In genomic region chr12:51393676-51394545, GRCh38 we compare ENCODE assay signal across 8 cellular contexts. TPM values are rescaled to one million over a fixed set of nuclear protein-coding genes. Genes with fewer than 3 reads are reported as not detected.
DNase-seq lines count a peak whose midpoint lies in the region; ATAC-seq, FAIRE-seq and TF ChIP-seq lines count a peak whose summit lies in the region.

No MANE protein-coding gene starts in this region.

- peak overlapping the region; percentile 55 for H3K4me3 Mint-ChIP-seq in T-helper 17 cell

- intact Hi-C loops in GM12878 (cut with micrococcal nuclease; ENCODE audit: unreplicated experiment), result no loop called here

- H3K9me3 ChIP-seq in T-helper 17 cell (ENCODE audit: control insufficient read depth, low read length, poor library complexity, severe bottlenecking) (no peaks in the 10 kb centered on the region), GM12878 (replicated peaks; ENCODE audit: control insufficient read depth, insufficient read depth, low read length) (no peaks in the 10 kb centered on the region), SJCRH30 (replicated peaks) (no peaks in the 10 kb centered on the region), MG63 (no peaks in the 10 kb centered on the region)

- in situ Hi-C loops in GM12878 (cut with MboI), result no loop called here

- peaks cover 47% of the 10 kb centered on the region for H3K4me1 Mint-ChIP-seq in T-helper 17 cell

- no peak overlapping the region; the same call in none of the 2 replicates for H3K9ac ChIP-seq in GM12878 (ENCODE audit: control insufficient read depth, insufficient read depth, low read length)

- peak; percentile 34 for ATAC-seq in T-helper 17 cell
- ATAC-seq in GM12878, result no peak
- ATAC-seq in HG03442 (IDR thresholded peaks at IDR 0.05; ENCODE audit: unreplicated experiment), result no peak

- BruUV-seq in GM12878 (replicated peaks; lab: Mats Ljungman, UMichigan), result no TSS peak

- no peak for TF ChIP-seq POLR2A in GM12878 (IDR thresholded peaks at IDR 0.05; ENCODE audit: low read depth, low read length)

- POLR2A ChIA-PET in GM12878 (lab: Charles Lee), result interaction anchor here (0.8 to 0.9 kb wide), 2 partner anchors 10 to 25 kb away, joined by 3 to 7 read pairs; no protein-coding TSS in a partner anchor

- no peak for TF ChIP-seq EP300 in GM12878 (IDR thresholded peaks at IDR 0.05; ENCODE audit: borderline replicate concordance in 1 of 2, control insufficient read depth in 1 of 2, low read depth in 2 of 2, low read length in 2 of 2)

- H3K4me3 ChIP-seq in GM12878 (peak overlapping the region; percentile 65; the same call in 1 of the 2 replicates), SJCRH30 (no peak overlapping the region), MG63 (no peak overlapping the region)

- H3K27me3 ChIP-seq in GM12878 (replicated peaks in 1 of 2; ENCODE audit: control insufficient read depth in 2 of 2, insufficient read depth in 2 of 2, low read length in 1 of 2) (no peaks in the 10 kb centered on the region), SJCRH30 (peaks cover 24% of the 10 kb centered on the region), MG63 (no peaks in the 10 kb centered on the region)

- DNase-seq in GM03348 (ENCODE audit: low spot score) (peak; percentile 86), T-helper 17 cell (peak in 1 of 3 donors; percentile 27), GM12878 (ENCODE audit: low read depth, low spot score) (no peak), non-pigmented ciliary epithelial cell (ENCODE audit: low read depth) (peak; percentile 80), midbrain (lab: John Stamatoyannopoulos, UW) (no peak), SJCRH30 (no peak), MG63 (no peak)

- peak overlapping the region; percentile 85 for H3K27ac Mint-ChIP-seq in T-helper 17 cell

- TF ChIP-seq RAD21 in GM12878 (IDR thresholded peaks at IDR 0.05; ENCODE audit: insufficient read depth, low read depth, low read length), result no peak

- SMC1A ChIA-PET in GM12878 (lab: Charles Lee; ENCODE audit: uncharacterized antibody, unreplicated experiment), result interaction anchor here (1.1 to 4.0 kb wide), 6 partner anchors 8 to 138 kb away, joined by 3 to 16 read pairs (median 4); no protein-coding TSS in a partner anchor

- RAD21 ChIA-PET in GM12878 (lab: Charles Lee; ENCODE audit: unreplicated experiment), result no interaction called here

- CTCF ChIA-PET in GM12878 (lab: Yijun Ruan, JAX), result interaction anchor here (1.0 to 1.4 kb wide), 2 partner anchors 25 to 26 kb away, joined by 3 to 5 read pairs; no protein-coding TSS in a partner anchor

- no peaks in the 10 kb centered on the region for H3K27me3 Mint-ChIP-seq in T-helper 17 cell

- no peak overlapping the region for H2AFZ ChIP-seq in GM12878 (ENCODE audit: control insufficient read depth, low read depth, low read length)

- peak overlapping the region; percentile 91 for H3K4me2 ChIP-seq in GM12878 (ENCODE audit: control insufficient read depth, insufficient read depth)

- no peak for FAIRE-seq in GM12878 (lab: Jason Lieb, UNC)

- H3K36me3 Mint-ChIP-seq in T-helper 17 cell (ENCODE audit: low read depth), result no peaks in the 10 kb centered on the region

- H3K27ac ChIP-seq in GM12878 (ENCODE audit: control insufficient read depth, insufficient read depth) (peak overlapping the region; percentile 88), SJCRH30 (no peak overlapping the region)

- no peaks in the 10 kb centered on the region for H4K20me1 ChIP-seq in GM12878 (ENCODE audit: control insufficient read depth, insufficient read depth)

- H3K36me3 ChIP-seq in GM12878 (ENCODE audit: control insufficient read depth in 2 of 2, insufficient read depth in 2 of 2, low read length in 1 of 2), result no peaks in the 10 kb centered on the region
- no peaks in the 10 kb centered on the region for H3K36me3 ChIP-seq in SJCRH30
- no peaks in the 10 kb centered on the region for H3K36me3 ChIP-seq in MG63

- 12% methylated on average over 14 of the region's 14 CpGs for WGBS in GM12878 (ENCODE audit: insufficient coverage, insufficient replicate concordance, low lambda C conversion rate, missing lambda C conversion rate)

- peaks cover 29% of the 10 kb centered on the region for H3K79me2 ChIP-seq in GM12878 (ENCODE audit: control insufficient read depth, insufficient read depth, low read length)

- no peak for TF ChIP-seq CTCF in GM12878 (IDR thresholded peaks at IDR 0.05 in 2 of 3, conservative IDR thresholded peaks at IDR 0.05 in 1 of 3; ENCODE audit: control insufficient read depth in 2 of 3, extremely low read depth in 1 of 3, insufficient read depth in 1 of 3, low read depth in 3 of 3, low read length in 3 of 3)

- H3K4me1 ChIP-seq in GM12878 (ENCODE audit: control insufficient read depth, insufficient read depth, low read length), result peaks cover 39% of the 10 kb centered on the region
- H3K4me1 ChIP-seq in SJCRH30, result no peaks in the 10 kb centered on the region

TF ChIP-seq in GM12878, 131 proteins besides CTCF, POLR2A, EP300 and RAD21:
- no peak for TF ChIP-seq EZH2 (IDR thresholded peaks at IDR 0.05; ENCODE audit: borderline replicate concordance, control insufficient read depth, low read depth, low read length)
TF ChIP-seq in GM12878: peak in this region for 0.

RNA-seq across cellular contexts. Expression of gene GALNT6, which starts 2.7 kb away (rescaled TPM):
- total RNA-seq in T-helper 17 cell (10 to 100 TPM in 1 of 2 donors, 1 to 10 TPM in 1; 7.0 to 12.6 TPM), GM12878 (2014; rRNA removed) (34.6 and 37.2 TPM in 2 replicates), GM12878 (2014; rRNA removed; fragmentation: Illumina TruSeq; extraction: Trizol) (21.7 and 25.5 TPM in 2 replicates), GM12878 (2021) (31.5 and 40.4 TPM in 2 replicates)
- total RNA-seq in GM12878 (2013; cell fraction: nucleolus; rRNA removed), result 77.3 and 94.1 TPM in 2 replicates
- polyA plus RNA-seq in GM12878 (2011; ENCODE audit: low read depth), result 7.5 TPM
- polyA plus RNA-seq in GM12878 (2011; rRNA removed) (8.3 and 16.2 TPM in 2 replicates), GM12878 (2014; fragmentation: Illumina TruSeq; extraction: Trizol) (26.2 and 26.3 TPM in 2 replicates), GM12878 (2014; fragmentation: Nextera tagmentation; extraction: Ambion mirVana) (10 to 100 TPM in 1 of 2 experiments, 1 to 10 TPM in 1; 6.6 to 11.4 TPM), GM12878 (2014; rRNA removed) (18.6 and 28.0 TPM in 2 replicates), GM12878 (2016; fragmentation: Nextera tagmentation; extraction: Ambion mirVana) (10 to 100 TPM; 18.2 to 21.8 TPM)
- 17.2 and 19.6 TPM in 2 replicates for polyA plus RNA-seq in GM12878 (2011; cell fraction: cytosol; rRNA removed)
- 13.5 and 21.7 TPM in 2 replicates for polyA plus RNA-seq in GM12878 (2011; cell fraction: nucleus; rRNA removed)
- 11.7 and 13.3 TPM in 2 replicates for polyA plus RNA-seq in GM12878 (2012)
- 18.1 and 26.0 TPM in 2 replicates for polyA minus RNA-seq in GM12878 (2011; rRNA and poly(A)+ RNA removed)
- 3.6 and 5.0 TPM in 2 replicates for polyA minus RNA-seq in GM12878 (2011; cell fraction: cytosol; rRNA and poly(A)+ RNA removed)
- polyA minus RNA-seq in GM12878 (2011; cell fraction: nucleus; rRNA and poly(A)+ RNA removed), result 15.0 and 28.4 TPM in 2 replicates
- total RNA-seq in SJCRH30 (2014; rRNA removed; shearing (Covaris generic)), result 0.08 and 0.10 TPM in 2 replicates
- not detected in 2 replicates for total RNA-seq in MG63 (2014; rRNA removed; shearing (Covaris generic); ENCODE audit: low replicate concordance)

RNA-seq across cellular contexts. Expression of gene SLC4A8, which starts 30.7 kb away (rescaled TPM):
- 1 to 10 TPM in 1 of 2 donors, under 1 TPM in 1; 0.83 to 1.6 TPM for total RNA-seq in T-helper 17 cell
- 17.9 and 20.2 TPM in 2 replicates for total RNA-seq in GM12878 (2013; cell fraction: nucleolus; rRNA removed)
- 4.4 and 5.3 TPM in 2 replicates for total RNA-seq in GM12878 (2014; rRNA removed)
- total RNA-seq in GM12878 (2014; rRNA removed; fragmentation: Illumina TruSeq; extraction: Trizol), result 3.8 and 4.5 TPM in 2 replicates
- total RNA-seq in GM12878 (2021), result 7.7 and 10.7 TPM in 2 replicates
- polyA plus RNA-seq in GM12878 (2011; ENCODE audit: low read depth), result 1.5 TPM
- polyA plus RNA-seq in GM12878 (2011; rRNA removed), result 2.7 and 2.9 TPM in 2 replicates
- 2.2 and 2.9 TPM in 2 replicates for polyA plus RNA-seq in GM12878 (2011; cell fraction: cytosol; rRNA removed)
- polyA plus RNA-seq in GM12878 (2011; cell fraction: nucleus; rRNA removed), result 2.2 and 4.6 TPM in 2 replicates
- polyA plus RNA-seq in GM12878 (2012), result 1.8 and 3.2 TPM in 2 replicates
- polyA plus RNA-seq in GM12878 (2014; fragmentation: Illumina TruSeq; extraction: Trizol), result 4.1 and 6.3 TPM in 2 replicates
- 1 to 10 TPM; 1.4 to 2.0 TPM for polyA plus RNA-seq in GM12878 (2014; fragmentation: Nextera tagmentation; extraction: Ambion mirVana)
- 5.6 and 6.3 TPM in 2 replicates for polyA plus RNA-seq in GM12878 (2014; rRNA removed)
- 1 to 10 TPM; 2.7 to 3.4 TPM for polyA plus RNA-seq in GM12878 (2016; fragmentation: Nextera tagmentation; extraction: Ambion mirVana)
- polyA minus RNA-seq in GM12878 (2011; rRNA and poly(A)+ RNA removed), result 2.9 and 4.4 TPM in 2 replicates
- 0.52 and 0.94 TPM in 2 replicates for polyA minus RNA-seq in GM12878 (2011; cell fraction: cytosol; rRNA and poly(A)+ RNA removed)
- 1.8 and 3.6 TPM in 2 replicates for polyA minus RNA-seq in GM12878 (2011; cell fraction: nucleus; rRNA and poly(A)+ RNA removed)
- under 0.01 and 0.08 TPM in 2 replicates for total RNA-seq in SJCRH30 (2014; rRNA removed; shearing (Covaris generic))
- total RNA-seq in MG63 (2014; rRNA removed; shearing (Covaris generic); ENCODE audit: low replicate concordance), result 0.89 and 0.96 TPM in 2 replicates

RNA-seq across cellular contexts. Expression of gene CELA1, which starts 47.4 kb away (rescaled TPM):
- under 1 TPM in 1 of 2 donors, not detected in 1; 0.50 TPM for total RNA-seq in T-helper 17 cell
- not detected in 2 replicates for total RNA-seq in GM12878 (2013; cell fraction: nucleolus; rRNA removed)
- total RNA-seq in GM12878 (2014; rRNA removed), result not detected in 2 replicates
- not detected in 2 replicates for total RNA-seq in GM12878 (2014; rRNA removed; fragmentation: Illumina TruSeq; extraction: Trizol)
- not detected in 2 replicates for total RNA-seq in GM12878 (2021)
- not detected for polyA plus RNA-seq in GM12878 (2011; ENCODE audit: low read depth)
- not detected in 2 replicates for polyA plus RNA-seq in GM12878 (2011; rRNA removed)
- not detected in 2 replicates for polyA plus RNA-seq in GM12878 (2011; cell fraction: cytosol; rRNA removed)
- not detected in 2 replicates for polyA plus RNA-seq in GM12878 (2011; cell fraction: nucleus; rRNA removed)
- not detected in 2 replicates for polyA plus RNA-seq in GM12878 (2012)
- not detected in 2 replicates for polyA plus RNA-seq in GM12878 (2014; fragmentation: Illumina TruSeq; extraction: Trizol)
- not detected for polyA plus RNA-seq in GM12878 (2014; fragmentation: Nextera tagmentation; extraction: Ambion mirVana)
- polyA plus RNA-seq in GM12878 (2014; rRNA removed), result not detected in 2 replicates
- not detected for polyA plus RNA-seq in GM12878 (2016; fragmentation: Nextera tagmentation; extraction: Ambion mirVana)
- polyA minus RNA-seq in GM12878 (2011; rRNA and poly(A)+ RNA removed), result not detected in 2 replicates
- not detected in 2 replicates for polyA minus RNA-seq in GM12878 (2011; cell fraction: cytosol; rRNA and poly(A)+ RNA removed)
- not detected in 2 replicates for polyA minus RNA-seq in GM12878 (2011; cell fraction: nucleus; rRNA and poly(A)+ RNA removed)
- total RNA-seq in SJCRH30 (2014; rRNA removed; shearing (Covaris generic)), result not detected in 2 replicates
- not detected in 2 replicates for total RNA-seq in MG63 (2014; rRNA removed; shearing (Covaris generic); ENCODE audit: low replicate concordance)

Comparison
In these comparisons a context has a peak if more than half of its experiments do, and no peak if none do; other contexts are left out.
1. DNase-seq: peak in GM03348 (single experiment) and non-pigmented ciliary epithelial cell (single experiment); none in GM12878 (single experiment), midbrain (single experiment), SJCRH30 (0 of 2) and MG63 (single experiment).